8 cellular contexts compared by ENCODE assay signal in genomic region chr11:34357646-34358257, GRCh38. TPM values are rescaled to one million over a fixed set of nuclear protein-coding genes. Genes with fewer than 3 reads are reported as not detected.
DNase-seq lines count a peak whose midpoint lies in the region; ATAC-seq and TF ChIP-seq lines count a peak whose summit lies in the region.

TSS of gene ABTB2 (minus strand) at chr11:34358010.

- intact Hi-C loops in head of caudate nucleus (cut with DNase I) (loop anchor here (5.0 kb wide), 2 partner anchors 90 to 250 kb away; partner anchors contain the start of gene NAT10), ovary (cut with DNase I) (loop anchor here in 3 of 4 donors (2.0 to 10.0 kb wide), 4 partner anchors 83 to 305 kb away; partner anchors contain the start of gene CAPRIN1 (in 1 of the 3)), tibial artery (cut with DNase I; ENCODE audit: low total_unique reads) (loop anchor here (2.0 to 10.0 kb wide), 3 partner anchors 90 to 303 kb away; partner anchors contain the start of gene CAPRIN1)

- H3K27me3 ChIP-seq in ovary = no peaks in the 10 kb centered on the region
- H3K27me3 ChIP-seq in tibial artery = no peaks in the 10 kb centered on the region

- H3K4me1 ChIP-seq in ovary (ENCODE audit: insufficient read depth) = peaks cover 13% of the 10 kb centered on the region
- H3K4me1 ChIP-seq in tibial artery = peaks cover 0 to 37% (median 25%) of the 10 kb centered on the region in 4 donors

- H3K4me3 ChIP-seq in ovary (peak within 1 kb of the TSS; percentile 63), tibial artery (peak within 1 kb of the TSS; percentile 68 to 85)

- ATAC-seq in HG02588 (IDR thresholded peaks at IDR 0.05; ENCODE audit: unreplicated experiment) = peak; percentile 88

- H3K36me3 ChIP-seq in ovary = no peaks in the 10 kb centered on the region
- H3K36me3 ChIP-seq in tibial artery = no peaks in the 10 kb centered on the region

- H3K27ac ChIP-seq in ovary = peak within 1 kb of the TSS; percentile 23 to 83
- H3K27ac ChIP-seq in tibial artery = peak within 1 kb of the TSS; percentile 84 to 89

- POLR2A ChIA-PET in GM10248 (lab: Yijun Ruan, JAX) = interaction anchor here (0.6 to 1.7 kb wide), 4 partner anchors 95 to 183 kb away, joined by 4 to 6 read pairs (median 5); no protein-coding TSS in a partner anchor

- CTCF ChIA-PET in GM10248 (lab: Yijun Ruan, JAX) = interaction anchor here (1.0 to 10.8 kb wide), 19 partner anchors 8 to 490 kb away, joined by 3 to 121 read pairs (median 4); partner anchors contain the start of gene CAT

- peak; percentile 94 for TF ChIP-seq POLR2A in ovary (IDR thresholded peaks at IDR 0.05)

- no peak for TF ChIP-seq EP300 in ovary (IDR thresholded peaks at IDR 0.05)

- TF ChIP-seq CTCF in GM10248 (IDR thresholded peaks at IDR 0.05; ENCODE audit: control extremely low read depth, extremely low read depth, low read depth, missing control alignments) = no peak
- TF ChIP-seq CTCF in ovary (IDR thresholded peaks at IDR 0.05) = peak in 1 of 3 donors; percentile 12
- no peak for TF ChIP-seq CTCF in tibial artery (IDR thresholded peaks at IDR 0.05)

- DNase-seq in GM10248 (ENCODE audit: extremely low spot score) = peak; percentile 96
- DNase-seq in NCI-H1048 (lab: John Stamatoyannopoulos, UW) = peak; percentile 88
- peak; percentile 94 for DNase-seq in SK-N-DZ (ENCODE audit: low spot score)
- peak; percentile 98 for DNase-seq in activated naive CD4-positive, alpha-beta T cell treated with anti-CD3 and anti-CD28 coated beads, Interleukin-2, amount 50 U/mL, for 16 hours
- DNase-seq in head of caudate nucleus = peak; percentile 96 to 99 (median 99)
- DNase-seq in ovary = peak; percentile 98 to 99 (median 98)
- DNase-seq in tibial artery = peak; percentile 99

- H3K9me3 ChIP-seq in ovary = no peaks in the 10 kb centered on the region
- no peaks in the 10 kb centered on the region for H3K9me3 ChIP-seq in tibial artery

- 0% methylated on average over 42 to 59 of the region's 59 CpGs for WGBS in ovary, 3 donors

RNA-seq across cellular contexts. Expression of gene ABTB2, which starts in this region (rescaled TPM):
- 0.03 TPM in 1 of 2 replicates, not detected in the other for polyA plus RNA-seq in SK-N-DZ (2014; cell fraction: cytosol; rRNA removed)
- not detected in 2 replicates for polyA plus RNA-seq in SK-N-DZ (2014; cell fraction: nucleus; rRNA removed)
- total RNA-seq in ovary = 1 to 10 TPM; 1.2 to 7.2 (median 2.6) TPM
- 1 to 10 TPM; 1.7 to 3.7 TPM for polyA plus RNA-seq in ovary

Comparison
In these comparisons a context has a peak if more than half of its experiments do, and no peak if none do; other contexts are left out.
1. Peak in every context shown above with its lines: DNase-seq, ATAC-seq, H3K4me3 ChIP-seq and H3K27ac ChIP-seq.